ENCODE assay signal across 23 cellular contexts in genomic region chr11:43845816-43846215, GRCh38.
"Had no signal": no experiment of that assay in that cellular context is flagged by ENCODE, and none has a peak within 500 bp of the region (broad histone marks: within the 10 kb centered on the region; RNA-seq: fewer than 3 reads in every experiment).

No MANE protein-coding gene starts in this region.

- H3K27me3 ChIP-seq: spleen, upper lobe of left lung, vagina had no signal

- H3K4me1 ChIP-seq: spleen, upper lobe of left lung, vagina had no signal

- H3K4me3 Mint-ChIP-seq: activated CD4-positive, alpha-beta memory T cell treated with anti-CD3 and anti-CD28 coated beads, Interleukin-2, amount 10 ng/mL, durations not matched to agents 7 days and 5 days; activated CD4-positive, alpha-beta T cell treated with anti-CD3 and anti-CD28 coated beads, Interleukin-2, amount 10 ng/mL, durations not matched to agents 7 days and 5 days; activated T-cell treated with anti-CD3 and anti-CD28 coated beads, Interleukin-2, amount 50 U/mL, for 24 hours; activated T-helper 17 cell treated with anti-CD3 and anti-CD28 coated beads, Interleukin-2, amount 50 U/mL, for 72 hours; central memory CD8-positive, alpha-beta T cell; dendritic cell treated with granulocyte-macrophage colony-stimulating factor and Interleukin-4, amounts not matched to agents 40 ng/mL and 50 ng/mL, for 4 days; endodermal cell; nephron had no signal

- H3K27ac Mint-ChIP-seq: activated CD4-positive, alpha-beta memory T cell treated with anti-CD3 and anti-CD28 coated beads, Interleukin-2, amount 10 ng/mL, durations not matched to agents 7 days and 5 days; activated CD4-positive, alpha-beta T cell treated with anti-CD3 and anti-CD28 coated beads, Interleukin-2, amount 10 ng/mL, durations not matched to agents 7 days and 5 days; activated T-cell treated with anti-CD3 and anti-CD28 coated beads, Interleukin-2, amount 50 U/mL, for 24 hours; dendritic cell treated with granulocyte-macrophage colony-stimulating factor and Interleukin-4, amounts not matched to agents 40 ng/mL and 50 ng/mL, for 4 days; endodermal cell; nephron had no signal

- H3K9me3 Mint-ChIP-seq: activated CD4-positive, alpha-beta memory T cell treated with anti-CD3 and anti-CD28 coated beads, Interleukin-2, amount 10 ng/mL, durations not matched to agents 7 days and 5 days; activated CD4-positive, alpha-beta T cell treated with anti-CD3 and anti-CD28 coated beads, Interleukin-2, amount 10 ng/mL, durations not matched to agents 7 days and 5 days; activated T-cell treated with anti-CD3 and anti-CD28 coated beads, Interleukin-2, amount 50 U/mL, for 24 hours; activated T-helper 17 cell treated with anti-CD3 and anti-CD28 coated beads, Interleukin-2, amount 50 U/mL, for 72 hours; central memory CD8-positive, alpha-beta T cell; dendritic cell treated with granulocyte-macrophage colony-stimulating factor and Interleukin-4, amounts not matched to agents 40 ng/mL and 50 ng/mL, for 4 days; endodermal cell; nephron had no signal

- H3K4me1 Mint-ChIP-seq: activated CD4-positive, alpha-beta memory T cell treated with anti-CD3 and anti-CD28 coated beads, Interleukin-2, amount 10 ng/mL, durations not matched to agents 7 days and 5 days; activated T-helper 17 cell treated with anti-CD3 and anti-CD28 coated beads, Interleukin-2, amount 50 U/mL, for 72 hours; central memory CD8-positive, alpha-beta T cell; endodermal cell; nephron had no signal

- DNase-seq: activated CD4-positive, alpha-beta memory T cell treated with anti-CD3 and anti-CD28 coated beads, Interleukin-2, amount 10 ng/mL, durations not matched to agents 7 days and 5 days; activated CD4-positive, alpha-beta T cell treated with anti-CD3 and anti-CD28 coated beads, Interleukin-2, amount 10 ng/mL, durations not matched to agents 7 days and 5 days; activated CD4-positive, CD25-positive, alpha-beta regulatory T cell treated with anti-CD3 and anti-CD28 coated beads, Interleukin-2, amount 50 U/mL, for 72 hours; activated CD8-positive, alpha-beta memory T cell treated with anti-CD3 and anti-CD28 coated beads, Interleukin-2, amount 50 U/mL, for 48 hours; activated gamma-delta T cell treated with Interleukin-2 at 50 U/mL for 16 hours; activated naive CD4-positive, alpha-beta T cell treated with anti-CD3 and anti-CD28 coated beads, Interleukin-2, amount 50 U/mL, for 16 hours; activated T-cell treated with anti-CD3 and anti-CD28 coated beads, Interleukin-2, amount 50 U/mL, for 24 hours; amygdala; endodermal cell; islet precursor cell; left ventricle myocardium superior; posterior cingulate gyrus; right cardiac atrium; spleen; stimulated activated CD4-positive, alpha-beta T cell treated with anti-CD3 and anti-CD28 coated beads, Interleukin-4, amount 100 ng/mL, for 1 hour; stimulated activated naive CD8-positive, alpha-beta T cell treated with anti-CD3 and anti-CD28 coated beads, Interleukin-15, Interleukin-2, amounts not matched to agents 100 U/mL and 50 U/mL, for 24 hours; upper lobe of left lung had no signal

- H3K27me3 Mint-ChIP-seq: activated CD4-positive, alpha-beta memory T cell treated with anti-CD3 and anti-CD28 coated beads, Interleukin-2, amount 10 ng/mL, durations not matched to agents 7 days and 5 days; activated CD4-positive, alpha-beta T cell treated with anti-CD3 and anti-CD28 coated beads, Interleukin-2, amount 10 ng/mL, durations not matched to agents 7 days and 5 days; activated T-cell treated with anti-CD3 and anti-CD28 coated beads, Interleukin-2, amount 50 U/mL, for 24 hours; activated T-helper 17 cell treated with anti-CD3 and anti-CD28 coated beads, Interleukin-2, amount 50 U/mL, for 72 hours; central memory CD8-positive, alpha-beta T cell; dendritic cell treated with granulocyte-macrophage colony-stimulating factor and Interleukin-4, amounts not matched to agents 40 ng/mL and 50 ng/mL, for 4 days had no signal

- H3K4me3 ChIP-seq: spleen, thoracic aorta, upper lobe of left lung, vagina had no signal

- H3K9me3 ChIP-seq: spleen, thoracic aorta, upper lobe of left lung, vagina had no signal

- H3K27ac ChIP-seq: spleen, thoracic aorta, upper lobe of left lung, vagina had no signal
